ENCODE assay signal across 19 cellular contexts in genomic region chr12:52057958-52058576, GRCh38. TPM values are rescaled to one million over a fixed set of nuclear protein-coding genes. Genes with fewer than 3 reads are reported as not detected.
DNase-seq lines count a peak whose midpoint lies in the region; ATAC-seq, FAIRE-seq and TF ChIP-seq lines count a peak whose summit lies in the region.
"Had no signal": no experiment of that assay in that cellular context is flagged by ENCODE, and none has a peak within 500 bp of the region (broad histone marks: within the 10 kb centered on the region; RNA-seq: fewer than 3 reads in every experiment).

No MANE protein-coding gene starts in this region.

- intact Hi-C loops in gastrocnemius medialis (cut with DNase I; ENCODE audit: low total_unique reads) = no loop called here
- intact Hi-C loops in HepG2 (cut with micrococcal nuclease; ENCODE audit: unreplicated experiment) = no loop called here

- CTCF ChIA-PET in HepG2 (lab: Yijun Ruan, JAX; ENCODE audit: low intra/inter-chr PET ratio, low total read pairs) = no interaction called here

- H3K4me3 ChIP-seq in gastrocnemius medialis (no peak overlapping the region), HepG2 (replicated peaks in 1 of 3; ENCODE audit: insufficient read depth in 1 of 3, low read depth in 2 of 3, low read length in 3 of 3) (no peak overlapping the region)
- H3K4me3 ChIP-seq: GM23338 had no signal

- no peak overlapping the region for H3K4me3 Mint-ChIP-seq in activated T-cell treated with anti-CD3 and anti-CD28 coated beads, Interleukin-2, amount 50 U/mL, for 72 hours
- H3K4me3 Mint-ChIP-seq: GM23338 had no signal

- H3K36me3 Mint-ChIP-seq in activated T-cell treated with anti-CD3 and anti-CD28 coated beads, Interleukin-2, amount 50 U/mL, for 72 hours (ENCODE audit: insufficient read depth in 2 of 2) = peaks cover 4 to 10% of the 10 kb centered on the region in 2 donors
- H3K36me3 Mint-ChIP-seq: CD4-positive, CD25-positive, alpha-beta regulatory T cell had no signal

- no TSS peak for BruUV-seq in HepG2 (replicated peaks; lab: Mats Ljungman, UMichigan)

- H2AFZ ChIP-seq in HepG2 (ENCODE audit: low read length) = no peak overlapping the region
- H2AFZ ChIP-seq: GM23338 had no signal

- POLR2A ChIA-PET in HepG2 (lab: Yijun Ruan, JAX) = no interaction called here

- TF ChIP-seq EP300 in HepG2 (IDR thresholded peaks at IDR 0.05; ENCODE audit: low read depth in 2 of 2, low read length in 2 of 2) = no peak
- TF ChIP-seq EP300 in HepG2 (CRISPR knock-in tag; IDR thresholded peaks at IDR 0.05; ENCODE audit: borderline replicate concordance) = no peak

- peaks cover 0 to 56% of the 10 kb centered on the region in 2 donors for H3K36me3 ChIP-seq in gastrocnemius medialis
- peaks cover 9 to 39% of the 10 kb centered on the region in 2 experiments for H3K36me3 ChIP-seq in HepG2 (replicated peaks in 1 of 2; ENCODE audit: control insufficient read depth in 1 of 2, insufficient read depth in 2 of 2, low read length in 2 of 2)

- peaks cover 14% of the 10 kb centered on the region for H3K4me1 Mint-ChIP-seq in activated T-cell treated with anti-CD3 and anti-CD28 coated beads, Interleukin-2, amount 50 U/mL, for 72 hours (ENCODE audit: low read depth)
- H3K4me1 Mint-ChIP-seq: GM23338 had no signal

- no peaks in the 10 kb centered on the region for H3K9me3 Mint-ChIP-seq in activated T-cell treated with anti-CD3 and anti-CD28 coated beads, Interleukin-2, amount 50 U/mL, for 72 hours
- H3K9me3 Mint-ChIP-seq: CD4-positive, CD25-positive, alpha-beta regulatory T cell; GM23338 had no signal

- WGBS in HepG2 (ENCODE audit: low lambda C conversion rate) = 95% methylated on average over 10 of the region's 10 CpGs

- in situ Hi-C loops in gastrocnemius medialis (cut with MboI; ENCODE audit: low sequenced_read_pairs in 4 of 4) (no loop called here), HepG2 (cut with HindIII; ENCODE audit: extremely low pct_ligation_motif_present, low pct_unique_long_range_greater_than_20kb) (no loop called here)

- FAIRE-seq in HepG2 (lab: Jason Lieb, UNC) = no peak

- peaks cover 5 to 25% of the 10 kb centered on the region in 2 donors for H3K4me1 ChIP-seq in gastrocnemius medialis
- peaks cover 36% of the 10 kb centered on the region for H3K4me1 ChIP-seq in HepG2 (ENCODE audit: insufficient read depth, low read length)

- no peaks in the 10 kb centered on the region for H4K20me1 ChIP-seq in HepG2 (ENCODE audit: insufficient read depth, low read length)

- no peak for TF ChIP-seq POLR2A in gastrocnemius medialis (IDR thresholded peaks at IDR 0.05)
- no peak for TF ChIP-seq POLR2A in HepG2 (IDR thresholded peaks at IDR 0.05; ENCODE audit: insufficient read depth in 1 of 2, low read depth in 2 of 2, low read length in 2 of 2)

- H3K4me2 ChIP-seq in HepG2 (ENCODE audit: low read depth, low read length) = no peak overlapping the region
- H3K4me2 ChIP-seq: GM23338 had no signal

- no peak for ATAC-seq in activated T-cell treated with anti-CD3 and anti-CD28 coated beads, Interleukin-2, amount 50 U/mL, for 72 hours (replicated peaks in 1 of 2)
- ATAC-seq in gastrocnemius medialis (no peak), HG03025 (IDR thresholded peaks at IDR 0.05; ENCODE audit: low FRiP score, unreplicated experiment) (no peak), HepG2 (no peak)
- ATAC-seq: GM23338, HCT116 had no signal

- peaks cover 5% of the 10 kb centered on the region for H3K79me2 ChIP-seq in HepG2 (ENCODE audit: insufficient read depth, low read length)

- peak; percentile 49 for DNase-seq in activated T-cell treated with anti-CD3 and anti-CD28 coated beads, Interleukin-2, amount 50 U/mL, for 1 hour
- DNase-seq in activated T-cell treated with anti-CD3 and anti-CD28 coated beads, Interleukin-2, amount 50 U/mL, for 72 hours = no peak
- DNase-seq in fibroblast of peridontal ligament (ENCODE audit: extremely low read depth) = peak; percentile 52
- no peak for DNase-seq in gastrocnemius medialis
- DNase-seq in activated naive CD4-positive, alpha-beta T cell (lab: John Stamatoyannopoulos, UW) = no peak
- no peak for DNase-seq in hepatic stellate cell (ENCODE audit: low spot score)
- no peak for DNase-seq in HepG2 (ENCODE audit: low spot score)
- DNase-seq: CD4-positive, CD25-positive, alpha-beta regulatory T cell; DMS153; GDM1; KG1; NK-92 treated with Interleukin-12 subunit alpha and Interleukin-12 subunit beta, amount 100 ng/mL, for 24 hours had no signal

- H3K9me3 ChIP-seq in gastrocnemius medialis (no peaks in the 10 kb centered on the region), HepG2 (ENCODE audit: low read length) (no peaks in the 10 kb centered on the region)
- H3K9me3 ChIP-seq: BE2C had no signal

- H3K27ac ChIP-seq in gastrocnemius medialis (peak overlapping the region; percentile 41 to 98 (median 92)), HepG2 (ENCODE audit: extremely low read length, insufficient read depth, low read length) (no peak overlapping the region)

- no peak for TF ChIP-seq RAD21 in HepG2 (CRISPR knock-in tag; IDR thresholded peaks at IDR 0.05)

- H3K27me3 ChIP-seq in gastrocnemius medialis (no peaks in the 10 kb centered on the region), HepG2 (ENCODE audit: control insufficient read depth in 1 of 2, insufficient read depth in 2 of 2, low read length in 2 of 2) (no peaks in the 10 kb centered on the region)
- H3K27me3 ChIP-seq: BE2C had no signal

- H3K9ac ChIP-seq in HepG2 (ENCODE audit: insufficient read depth, low read depth, low read length) = no peak overlapping the region

- TF ChIP-seq CTCF in gastrocnemius medialis (IDR thresholded peaks at IDR 0.05 in 4 of 5, conservative IDR thresholded peaks at IDR 0.05 in 1 of 5) (no peak), HepG2 (CRISPR knock-in tag; IDR thresholded peaks at IDR 0.05) (no peak)

- H3K27ac Mint-ChIP-seq in activated T-cell treated with anti-CD3 and anti-CD28 coated beads, Interleukin-2, amount 50 U/mL, for 72 hours = no peak overlapping the region
- H3K27ac Mint-ChIP-seq: GM23338 had no signal

- no peaks in the 10 kb centered on the region for H3K27me3 Mint-ChIP-seq in activated T-cell treated with anti-CD3 and anti-CD28 coated beads, Interleukin-2, amount 50 U/mL, for 72 hours (ENCODE audit: low read depth)
- H3K27me3 Mint-ChIP-seq: CD4-positive, CD25-positive, alpha-beta regulatory T cell had no signal

RNA-seq across cellular contexts. Expression of gene NR4A1, which starts 6.8 kb away (rescaled TPM):
- total RNA-seq in activated T-cell treated with anti-CD3 and anti-CD28 coated beads, Interleukin-2, amount 50 U/mL, for 72 hours = 100 to 1,000 TPM; 113 to 136 TPM
- total RNA-seq in gastrocnemius medialis = 100 to 1,000 TPM in 2 of 4 donors, 10 to 100 TPM in 2; 36.3 to 248 (median 90.1) TPM
- total RNA-seq in HepG2 (2016; rRNA removed; fragmentation: Illumina TruSeq; extraction: Trizol) = 4.6 and 5.7 TPM in 2 replicates
- total RNA-seq in HepG2 (2016; cell fraction: cytosol; rRNA removed; fragmentation: Illumina TruSeq; extraction: Trizol; ENCODE audit: low read depth) = 8.4 and 9.3 TPM in 2 replicates
- total RNA-seq in HepG2 (2016; cell fraction: insoluble cytoplasmic fraction; rRNA removed; fragmentation: Illumina TruSeq; extraction: Trizol) = 3.8 and 7.6 TPM in 2 replicates
- 5.8 and 6.3 TPM in 2 replicates for total RNA-seq in HepG2 (2016; cell fraction: membrane; rRNA removed; fragmentation: Illumina TruSeq; extraction: Trizol)
- 8.9 and 10.0 TPM in 2 replicates for total RNA-seq in HepG2 (2016; cell fraction: nucleus; rRNA removed; fragmentation: Illumina TruSeq; extraction: Trizol)
- 15.2 and 16.5 TPM in 2 replicates for polyA plus RNA-seq in HepG2 (2011; rRNA removed)
- 7.6 and 13.1 TPM in 2 replicates for polyA plus RNA-seq in HepG2 (2011; cell fraction: cytosol; rRNA removed)
- polyA plus RNA-seq in HepG2 (2011; cell fraction: nucleus; rRNA removed) = 26.2 and 46.7 TPM in 2 replicates
- 6.4 and 16.5 TPM in 2 replicates for polyA plus RNA-seq in HepG2 (2012)
- polyA plus RNA-seq in HepG2 (2016; cell fraction: cytosol; fragmentation: Illumina TruSeq; extraction: Trizol; ENCODE audit: low read depth) = 1.6 and 1.7 TPM in 2 replicates
- polyA plus RNA-seq in HepG2 (2016; cell fraction: insoluble cytoplasmic fraction; fragmentation: Illumina TruSeq; extraction: Trizol; ENCODE audit: low read depth) = 5.3 and 8.6 TPM in 2 replicates
- 3.4 and 3.9 TPM in 2 replicates for polyA plus RNA-seq in HepG2 (2016; cell fraction: membrane; fragmentation: Illumina TruSeq; extraction: Trizol; ENCODE audit: low read depth)
- 22.7 TPM in 2 replicates for polyA plus RNA-seq in HepG2 (2016; cell fraction: nucleus; fragmentation: Illumina TruSeq; extraction: Trizol; ENCODE audit: insufficient read depth, low read depth)
- polyA minus RNA-seq in HepG2 (2011; rRNA and poly(A)+ RNA removed; ENCODE audit: low replicate concordance) = 28.6 and 56.6 TPM in 2 replicates
- 10.8 and 14.1 TPM in 2 replicates for polyA minus RNA-seq in HepG2 (2011; cell fraction: cytosol; rRNA and poly(A)+ RNA removed)
- polyA minus RNA-seq in HepG2 (2011; cell fraction: nucleus; rRNA and poly(A)+ RNA removed) = 11.8 and 13.0 TPM in 2 replicates

RNA-seq across cellular contexts. Expression of gene ATG101, which starts 11.7 kb away (rescaled TPM):
- total RNA-seq in activated T-cell treated with anti-CD3 and anti-CD28 coated beads, Interleukin-2, amount 50 U/mL, for 72 hours = 10 to 100 TPM; 52.6 to 53.4 TPM
- total RNA-seq in gastrocnemius medialis (10 to 100 TPM; 23.3 to 49.4 (median 37.3) TPM), HepG2 (2016; rRNA removed; fragmentation: Illumina TruSeq; extraction: Trizol) (66.7 and 67.7 TPM in 2 replicates)
- 24.9 and 31.4 TPM in 2 replicates for total RNA-seq in HepG2 (2016; cell fraction: cytosol; rRNA removed; fragmentation: Illumina TruSeq; extraction: Trizol; ENCODE audit: low read depth)
- 67.1 and 68.7 TPM in 2 replicates for total RNA-seq in HepG2 (2016; cell fraction: insoluble cytoplasmic fraction; rRNA removed; fragmentation: Illumina TruSeq; extraction: Trizol)
- total RNA-seq in HepG2 (2016; cell fraction: membrane; rRNA removed; fragmentation: Illumina TruSeq; extraction: Trizol) = 38.8 and 52.9 TPM in 2 replicates
- total RNA-seq in HepG2 (2016; cell fraction: nucleus; rRNA removed; fragmentation: Illumina TruSeq; extraction: Trizol) = 31.7 and 32.7 TPM in 2 replicates
- polyA plus RNA-seq in HepG2 (2011; rRNA removed) = 58.2 and 60.2 TPM in 2 replicates
- polyA plus RNA-seq in HepG2 (2011; cell fraction: cytosol; rRNA removed) = 84.5 and 95.4 TPM in 2 replicates
- 55.3 and 57.9 TPM in 2 replicates for polyA plus RNA-seq in HepG2 (2011; cell fraction: nucleus; rRNA removed)
- 27.2 and 33.1 TPM in 2 replicates for polyA plus RNA-seq in HepG2 (2012)
- polyA plus RNA-seq in HepG2 (2016; cell fraction: cytosol; fragmentation: Illumina TruSeq; extraction: Trizol; ENCODE audit: low read depth) = 16.9 and 28.4 TPM in 2 replicates
- polyA plus RNA-seq in HepG2 (2016; cell fraction: insoluble cytoplasmic fraction; fragmentation: Illumina TruSeq; extraction: Trizol; ENCODE audit: low read depth) = 57.3 and 61.7 TPM in 2 replicates
- polyA plus RNA-seq in HepG2 (2016; cell fraction: membrane; fragmentation: Illumina TruSeq; extraction: Trizol; ENCODE audit: low read depth) = 24.0 and 35.4 TPM in 2 replicates
- 51.5 and 54.0 TPM in 2 replicates for polyA plus RNA-seq in HepG2 (2016; cell fraction: nucleus; fragmentation: Illumina TruSeq; extraction: Trizol; ENCODE audit: insufficient read depth, low read depth)
- polyA minus RNA-seq in HepG2 (2011; rRNA and poly(A)+ RNA removed; ENCODE audit: low replicate concordance) = 106 and 147 TPM in 2 replicates
- polyA minus RNA-seq in HepG2 (2011; cell fraction: cytosol; rRNA and poly(A)+ RNA removed) = 15.6 and 16.2 TPM in 2 replicates
- polyA minus RNA-seq in HepG2 (2011; cell fraction: nucleus; rRNA and poly(A)+ RNA removed) = 12.8 and 16.7 TPM in 2 replicates

RNA-seq across cellular contexts. Expression of gene SMIM41, which starts 21.4 kb away (rescaled TPM):
- total RNA-seq in activated T-cell treated with anti-CD3 and anti-CD28 coated beads, Interleukin-2, amount 50 U/mL, for 72 hours = not detected
- total RNA-seq in gastrocnemius medialis = not detected
- total RNA-seq in HepG2 (2016; rRNA removed; fragmentation: Illumina TruSeq; extraction: Trizol) = not detected in 2 replicates
- not detected in 2 replicates for total RNA-seq in HepG2 (2016; cell fraction: cytosol; rRNA removed; fragmentation: Illumina TruSeq; extraction: Trizol; ENCODE audit: low read depth)
- not detected in 2 replicates for total RNA-seq in HepG2 (2016; cell fraction: insoluble cytoplasmic fraction; rRNA removed; fragmentation: Illumina TruSeq; extraction: Trizol)
- not detected in 2 replicates for total RNA-seq in HepG2 (2016; cell fraction: membrane; rRNA removed; fragmentation: Illumina TruSeq; extraction: Trizol)
- total RNA-seq in HepG2 (2016; cell fraction: nucleus; rRNA removed; fragmentation: Illumina TruSeq; extraction: Trizol) = not detected in 2 replicates
- 0.07 TPM in 1 of 2 replicates, not detected in the other for polyA plus RNA-seq in HepG2 (2011; rRNA removed)
- polyA plus RNA-seq in HepG2 (2011; cell fraction: cytosol; rRNA removed) = not detected in 2 replicates
- polyA plus RNA-seq in HepG2 (2011; cell fraction: nucleus; rRNA removed) = not detected in 2 replicates
- not detected in 2 replicates for polyA plus RNA-seq in HepG2 (2012)
- not detected in 2 replicates for polyA plus RNA-seq in HepG2 (2016; cell fraction: cytosol; fragmentation: Illumina TruSeq; extraction: Trizol; ENCODE audit: low read depth)
- polyA plus RNA-seq in HepG2 (2016; cell fraction: insoluble cytoplasmic fraction; fragmentation: Illumina TruSeq; extraction: Trizol; ENCODE audit: low read depth) = not detected in 2 replicates
- not detected in 2 replicates for polyA plus RNA-seq in HepG2 (2016; cell fraction: membrane; fragmentation: Illumina TruSeq; extraction: Trizol; ENCODE audit: low read depth)
- not detected in 2 replicates for polyA plus RNA-seq in HepG2 (2016; cell fraction: nucleus; fragmentation: Illumina TruSeq; extraction: Trizol; ENCODE audit: insufficient read depth, low read depth)
- polyA minus RNA-seq in HepG2 (2011; rRNA and poly(A)+ RNA removed; ENCODE audit: low replicate concordance) = not detected in 2 replicates
- polyA minus RNA-seq in HepG2 (2011; cell fraction: cytosol; rRNA and poly(A)+ RNA removed) = not detected in 2 replicates
- 0.39 TPM in 1 of 2 replicates, not detected in the other for polyA minus RNA-seq in HepG2 (2011; cell fraction: nucleus; rRNA and poly(A)+ RNA removed)
- total RNA-seq: A172, Daoy had no signal
- polyA plus RNA-seq: CD4-positive, CD25-positive, alpha-beta regulatory T cell had no signal

RNA-seq across cellular contexts. Expression of gene TAMALIN, which starts 51.3 kb away (rescaled TPM):
- total RNA-seq in activated T-cell treated with anti-CD3 and anti-CD28 coated beads, Interleukin-2, amount 50 U/mL, for 72 hours = 10 to 100 TPM; 10.0 to 11.1 TPM
- total RNA-seq in gastrocnemius medialis (10 to 100 TPM in 2 of 4 donors, 1 to 10 TPM in 2; 9.3 to 14.9 (median 11.8) TPM), HepG2 (2016; rRNA removed; fragmentation: Illumina TruSeq; extraction: Trizol) (7.2 and 10.9 TPM in 2 replicates)
- 3.8 and 3.9 TPM in 2 replicates for total RNA-seq in HepG2 (2016; cell fraction: cytosol; rRNA removed; fragmentation: Illumina TruSeq; extraction: Trizol; ENCODE audit: low read depth)
- 5.9 and 12.2 TPM in 2 replicates for total RNA-seq in HepG2 (2016; cell fraction: insoluble cytoplasmic fraction; rRNA removed; fragmentation: Illumina TruSeq; extraction: Trizol)
- total RNA-seq in HepG2 (2016; cell fraction: membrane; rRNA removed; fragmentation: Illumina TruSeq; extraction: Trizol) = 6.3 and 7.1 TPM in 2 replicates
- total RNA-seq in HepG2 (2016; cell fraction: nucleus; rRNA removed; fragmentation: Illumina TruSeq; extraction: Trizol) = 8.6 and 10.4 TPM in 2 replicates
- polyA plus RNA-seq in HepG2 (2011; rRNA removed) = 2.9 and 4.5 TPM in 2 replicates
- 3.7 and 3.8 TPM in 2 replicates for polyA plus RNA-seq in HepG2 (2011; cell fraction: cytosol; rRNA removed)
- polyA plus RNA-seq in HepG2 (2011; cell fraction: nucleus; rRNA removed) = 7.5 and 12.9 TPM in 2 replicates
- polyA plus RNA-seq in HepG2 (2012) = 3.6 and 4.0 TPM in 2 replicates
- polyA plus RNA-seq in HepG2 (2016; cell fraction: cytosol; fragmentation: Illumina TruSeq; extraction: Trizol; ENCODE audit: low read depth) = 0.84 and 1.5 TPM in 2 replicates
- 5.5 TPM in 2 replicates for polyA plus RNA-seq in HepG2 (2016; cell fraction: insoluble cytoplasmic fraction; fragmentation: Illumina TruSeq; extraction: Trizol; ENCODE audit: low read depth)
- polyA plus RNA-seq in HepG2 (2016; cell fraction: membrane; fragmentation: Illumina TruSeq; extraction: Trizol; ENCODE audit: low read depth) = 2.0 and 2.7 TPM in 2 replicates
- polyA plus RNA-seq in HepG2 (2016; cell fraction: nucleus; fragmentation: Illumina TruSeq; extraction: Trizol; ENCODE audit: insufficient read depth, low read depth) = 17.1 and 20.1 TPM in 2 replicates
- polyA minus RNA-seq in HepG2 (2011; rRNA and poly(A)+ RNA removed; ENCODE audit: low replicate concordance) = 0.21 and 6.7 TPM in 2 replicates
- 1.3 and 2.7 TPM in 2 replicates for polyA minus RNA-seq in HepG2 (2011; cell fraction: cytosol; rRNA and poly(A)+ RNA removed)
- polyA minus RNA-seq in HepG2 (2011; cell fraction: nucleus; rRNA and poly(A)+ RNA removed) = 4.9 and 8.2 TPM in 2 replicates
- total RNA-seq: NCI-H460 had no signal

Comparison
In these comparisons a context has a peak if more than half of its experiments do, and no peak if none do; other contexts are left out.
1. DNase-seq: peak in activated T-cell treated with anti-CD3 and anti-CD28 coated beads, Interleukin-2, amount 50 U/mL, for 1 hour (single experiment) and fibroblast of peridontal ligament (single experiment); none in activated T-cell treated with anti-CD3 and anti-CD28 coated beads, Interleukin-2, amount 50 U/mL, for 72 hours (0 of 2), gastrocnemius medialis (0 of 2), activated naive CD4-positive, alpha-beta T cell (0 of 4), hepatic stellate cell (single experiment) and HepG2 (single experiment).